In the genomic region with DNA sequence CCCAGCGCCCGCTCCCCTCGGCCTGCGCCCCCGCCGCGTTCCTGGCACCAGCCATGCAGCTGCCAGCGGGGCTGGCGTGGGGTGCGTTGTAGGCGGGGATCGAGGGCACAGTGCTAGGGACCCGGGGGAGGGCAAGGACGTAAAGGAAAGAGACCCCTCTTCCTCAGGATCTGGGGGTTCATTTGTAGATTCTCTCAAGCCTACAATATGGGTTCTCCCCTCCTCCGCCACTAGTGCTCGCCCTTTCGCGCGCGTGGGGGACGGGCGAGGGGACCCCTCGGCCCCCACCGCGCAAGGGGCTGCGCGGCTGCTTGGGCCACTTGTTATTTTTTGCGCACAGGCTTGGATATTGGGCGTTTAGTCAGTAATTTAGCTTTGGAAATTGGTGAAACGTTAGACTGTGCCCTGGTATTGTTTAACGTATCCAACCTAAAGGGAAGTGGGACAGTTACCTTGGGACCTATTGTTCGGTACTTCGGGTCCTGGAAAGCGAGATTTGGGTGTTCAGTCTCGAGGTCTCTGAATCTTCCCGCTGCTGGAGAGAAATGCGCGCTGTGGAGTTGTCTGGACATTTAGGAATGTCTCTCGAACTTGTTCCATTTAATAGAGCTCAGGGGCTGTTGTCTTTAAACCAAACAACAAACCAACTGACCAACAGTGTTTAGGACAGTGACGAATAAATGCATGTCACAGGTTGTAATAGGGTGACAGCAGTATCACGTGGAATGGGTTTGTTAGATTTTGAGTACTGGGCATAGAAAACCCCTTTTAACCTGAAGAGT, we compare ENCODE assay signal across 8 cellular contexts. TPM values are rescaled to one million over a fixed set of nuclear protein-coding genes. Genes with fewer than 3 reads are reported as not detected.
DNase-seq lines count a peak whose midpoint lies in the region; ATAC-seq and TF ChIP-seq lines count a peak whose summit lies in the region.

No MANE protein-coding gene starts in this region.

- TF ChIP-seq EP300 in SK-N-SH (IDR thresholded peaks at IDR 0.05; ENCODE audit: borderline replicate concordance in 1 of 2, low read depth in 1 of 2, low read length in 1 of 2): no peak

- H3K4me1 ChIP-seq in SK-N-SH (ENCODE audit: control insufficient read depth in 1 of 2, insufficient read depth in 2 of 2, low read depth in 1 of 2, low read length in 1 of 2) (peaks cover 15 to 32% of the 10 kb centered on the region in 2 experiments), osteoblast (ENCODE audit: insufficient read depth, low read length) (peaks cover 25% of the 10 kb centered on the region)

- no peaks in the 10 kb centered on the region for H3K9me2 ChIP-seq in SK-N-SH

- peak overlapping the region; percentile 69 for H2AFZ ChIP-seq in SK-N-SH (ENCODE audit: low read depth)
- H2AFZ ChIP-seq in osteoblast (ENCODE audit: low read length): peak overlapping the region; percentile 88

- H3K79me2 ChIP-seq in SK-N-SH (ENCODE audit: insufficient read depth) (peaks cover 57% of the 10 kb centered on the region), osteoblast (ENCODE audit: insufficient read depth, low read length) (peaks cover 51% of the 10 kb centered on the region)

- WGBS in SK-N-SH (ENCODE audit: low lambda C conversion rate): 2% methylated on average over 32 of the region's 41 CpGs

- H3K27ac ChIP-seq in SK-N-SH (ENCODE audit: low read depth in 2 of 2, low read length in 1 of 2) (peak overlapping the region; percentile 81 to 85; a peak in 3 of 4 replicates), osteoblast (ENCODE audit: low read depth, low read length) (peak overlapping the region; percentile 78)

- H3K36me3 ChIP-seq in SK-N-SH (replicated peaks in 1 of 2; ENCODE audit: control insufficient read depth in 1 of 2, insufficient read depth in 2 of 2, low read length in 1 of 2) (no peaks in the 10 kb centered on the region), osteoblast (ENCODE audit: insufficient read depth, low read length) (no peaks in the 10 kb centered on the region)

- no peak for TF ChIP-seq RAD21 in SK-N-SH (IDR thresholded peaks at IDR 0.05; ENCODE audit: low read length)

- POLR2A ChIA-PET in SK-N-SH (lab: Yijun Ruan, JAX): no interaction called here

- CTCF ChIA-PET in SK-N-SH (lab: Yijun Ruan, JAX): interaction anchor here (0.7 to 5.3 kb wide), 34 partner anchors 10 to 449 kb away, joined by 3 to 44 read pairs (median 4); a partner anchor contains a TSS

- peak overlapping the region; percentile 96 to 99 for H3K4me3 ChIP-seq in SK-N-SH (ENCODE audit: low read depth in 2 of 2, low read length in 1 of 2)
- H3K4me3 ChIP-seq in fibroblast of the aortic adventitia (ENCODE audit: low read depth, low read length): peak overlapping the region; percentile 84
- H3K4me3 ChIP-seq in osteoblast (ENCODE audit: insufficient read depth, low read length): peak overlapping the region; percentile 94

- TF ChIP-seq CTCF in SK-N-SH (IDR thresholded peaks at IDR 0.05): 0 out of 2 replicates have a peak, but pooled peaks have one; percentile 22
- TF ChIP-seq CTCF in fibroblast of the aortic adventitia (IDR thresholded peaks at IDR 0.05; ENCODE audit: insufficient read depth, low read length): no peak
- no peak for TF ChIP-seq CTCF in osteoblast (IDR thresholded peaks at IDR 0.05; ENCODE audit: extremely low read depth, low read depth, low read length)

- H4K20me1 ChIP-seq in SK-N-SH (ENCODE audit: insufficient read depth): peaks cover 25% of the 10 kb centered on the region
- peaks cover 13% of the 10 kb centered on the region for H4K20me1 ChIP-seq in osteoblast (ENCODE audit: insufficient read depth, low read length)

- H3K4me2 ChIP-seq in SK-N-SH (peak overlapping the region; percentile 86), osteoblast (ENCODE audit: insufficient read depth, low read length) (peak overlapping the region; percentile 95)

- ATAC-seq in GM19324 (IDR thresholded peaks at IDR 0.05; ENCODE audit: low FRiP score, unreplicated experiment) (peak; percentile 13), HG03196 (IDR thresholded peaks at IDR 0.05; ENCODE audit: unreplicated experiment) (peak; percentile 36)

- peak; percentile 41 for DNase-seq in D341Med (ENCODE audit: low spot score)
- DNase-seq in SK-N-SH: peak; percentile 82
- peak; percentile 57 for DNase-seq in fibroblast of the aortic adventitia (ENCODE audit: low read depth)
- peak; percentile 90 for DNase-seq in osteoblast (ENCODE audit: insufficient read length, low spot score, missing footprints)
- no peak for DNase-seq in COLO829 (ENCODE audit: low spot score)
- no peak for DNase-seq in stimulated activated CD4-positive, alpha-beta T cell treated with anti-CD3 and anti-CD28 coated beads, Interleukin-1b, Interleukin-23, amount 100 ng/mL, for 48 hours

- peak overlapping the region; percentile 90 for H3K9ac ChIP-seq in SK-N-SH

- H3F3A ChIP-seq in SK-N-SH (replicated peaks; ENCODE audit: insufficient read depth): peaks cover 30% of the 10 kb centered on the region

- H3K9me3 ChIP-seq in SK-N-SH (no peaks in the 10 kb centered on the region), osteoblast (ENCODE audit: low read depth, low read length) (no peaks in the 10 kb centered on the region)

- H3K27me3 ChIP-seq in SK-N-SH (ENCODE audit: insufficient read depth): no peaks in the 10 kb centered on the region
- no peaks in the 10 kb centered on the region for H3K27me3 ChIP-seq in osteoblast (ENCODE audit: insufficient read depth, low read length)

TF ChIP-seq in SK-N-SH, 30 proteins besides CTCF, POLR2A, EP300 and RAD21:
- TF ChIP-seq FOSL2 (IDR thresholded peaks at IDR 0.05; ENCODE audit: borderline replicate concordance, low read depth): no peak
- TF ChIP-seq SIN3A (IDR thresholded peaks at IDR 0.05; ENCODE audit: borderline replicate concordance, low read depth, low read length): peak; percentile 70; the same call in 1 of the 2 replicates
- TF ChIP-seq, protein P1, sequence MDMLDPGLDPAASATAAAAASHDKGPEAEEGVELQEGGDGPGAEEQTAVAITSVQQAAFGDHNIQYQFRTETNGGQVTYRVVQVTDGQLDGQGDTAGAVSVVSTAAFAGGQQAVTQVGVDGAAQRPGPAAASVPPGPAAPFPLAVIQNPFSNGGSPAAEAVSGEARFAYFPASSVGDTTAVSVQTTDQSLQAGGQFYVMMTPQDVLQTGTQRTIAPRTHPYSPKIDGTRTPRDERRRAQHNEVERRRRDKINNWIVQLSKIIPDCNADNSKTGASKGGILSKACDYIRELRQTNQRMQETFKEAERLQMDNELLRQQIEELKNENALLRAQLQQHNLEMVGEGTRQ (IDR thresholded peaks at IDR 0.05; ENCODE audit: borderline replicate concordance, low read depth, low read length): no peak
- TF ChIP-seq FOXJ3 (CRISPR knock-in tag; IDR thresholded peaks at IDR 0.05): no peak; the same call in 1 of the 2 replicates
- no peak for TF ChIP-seq SMC3 (IDR thresholded peaks at IDR 0.05; ENCODE audit: low read depth, low read length)
- TF ChIP-seq MXI1 (IDR thresholded peaks at IDR 0.05; ENCODE audit: low read depth, low read length): peak; percentile 61
- peak; percentile 52 for TF ChIP-seq POLR2AphosphoS5 (IDR thresholded peaks at IDR 0.05; ENCODE audit: low read depth, low read length)
- no peak for TF ChIP-seq JUND (IDR thresholded peaks at IDR 0.05)
- TF ChIP-seq, protein P2, sequence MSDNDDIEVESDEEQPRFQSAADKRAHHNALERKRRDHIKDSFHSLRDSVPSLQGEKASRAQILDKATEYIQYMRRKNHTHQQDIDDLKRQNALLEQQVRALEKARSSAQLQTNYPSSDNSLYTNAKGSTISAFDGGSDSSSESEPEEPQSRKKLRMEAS (IDR thresholded peaks at IDR 0.05; ENCODE audit: low read depth): peak; percentile 14
TF ChIP-seq in SK-N-SH: peak in this region for 4.

RNA-seq across cellular contexts. Expression of a gene that starts 0.8 kb away (rescaled TPM):
- polyA plus RNA-seq in SK-N-SH (2012; rRNA removed): 13.9 and 15.6 TPM in 2 replicates
- 21.5 and 23.1 TPM in 2 replicates for polyA plus RNA-seq in SK-N-SH (2012; cell fraction: cytosol; rRNA removed)
- 7.3 and 13.4 TPM in 2 replicates for polyA plus RNA-seq in SK-N-SH (2012; cell fraction: nucleus; rRNA removed)
- total RNA-seq in fibroblast of the aortic adventitia (ENCODE audit: low replicate concordance) (26.7 and 44.8 TPM in 2 replicates), osteoblast (39.1 and 54.8 TPM in 2 replicates)

Comparison
In these comparisons a context has a peak if more than half of its experiments do, and no peak if none do; other contexts are left out.
1. DNase-seq: peak in D341Med (single experiment), SK-N-SH (single experiment), fibroblast of the aortic adventitia (single experiment) and osteoblast (single experiment); none in COLO829 (single experiment) and stimulated activated CD4-positive, alpha-beta T cell treated with anti-CD3 and anti-CD28 coated beads, Interleukin-1b, Interleukin-23, amount 100 ng/mL, for 48 hours (single experiment).
2. Peak in every context shown above with its lines, with median percentiles within 50 percentile points of each other: H3K4me3 ChIP-seq.